19 cellular contexts compared by ENCODE assay signal in the genomic region with DNA sequence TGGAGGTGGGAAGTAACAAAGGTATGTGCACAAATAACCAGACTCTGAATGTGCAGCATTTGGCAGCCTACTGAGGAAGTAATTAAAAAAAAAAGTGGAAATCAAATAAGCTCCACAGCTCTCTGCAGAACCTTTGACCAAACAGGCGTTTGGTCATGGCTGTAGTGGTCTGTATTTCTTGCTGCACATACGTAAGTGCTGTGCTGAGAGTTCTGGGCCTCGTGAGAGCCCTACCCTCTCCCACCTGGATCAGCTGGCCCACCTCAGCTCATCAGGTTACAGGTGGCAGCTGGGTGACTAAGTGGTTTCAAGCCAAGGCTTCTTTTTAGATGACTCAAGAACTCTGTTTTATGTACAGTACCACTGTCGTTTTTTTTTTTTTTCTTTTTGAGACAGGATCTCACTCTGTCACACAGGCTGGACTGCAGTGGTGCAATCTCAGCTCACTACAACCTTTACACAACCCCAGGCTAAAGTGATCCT.
DNase-seq lines count a peak whose midpoint lies in the region; ATAC-seq and TF ChIP-seq lines count a peak whose summit lies in the region.
"Had no signal": no experiment of that assay in that cellular context is flagged by ENCODE, and none has a peak within 500 bp of the region (broad histone marks: within the 10 kb centered on the region; RNA-seq: fewer than 3 reads in every experiment).

No MANE protein-coding gene starts in this region.

- TF ChIP-seq CTCF in epithelial cell of esophagus (IDR thresholded peaks at IDR 0.05; ENCODE audit: insufficient read depth, low read depth, low read length, missing control alignments) (no peak), transverse colon (IDR thresholded peaks at IDR 0.05) (no peak)

- no peaks in the 10 kb centered on the region for H3K27me3 ChIP-seq in transverse colon
- H3K27me3 ChIP-seq in SJCRH30, result no peaks in the 10 kb centered on the region
- H3K27me3 ChIP-seq: esophagus muscularis mucosa, heart right ventricle, SJSA1 had no signal

- POLR2A ChIA-PET in activated naive CD8-positive, alpha-beta T cell treated with anti-CD3 and anti-CD28 coated beads, Interleukin-2, amount 10 ng/mL, durations not matched to agents 7 days and 5 days (lab: Charles Lee), result interaction anchor here (0.6 to 8.8 kb wide), 11 partner anchors 9 to 188 kb away, joined by 3 to 242 read pairs (median 14); a partner anchor contains a TSS

- H3K4me3 ChIP-seq in epithelial cell of esophagus (ENCODE audit: low read length) (no peak overlapping the region), transverse colon (no peak overlapping the region), SJCRH30 (no peak overlapping the region)
- H3K4me3 ChIP-seq: esophagus muscularis mucosa, heart right ventricle, psoas muscle, SJSA1 had no signal

- ATAC-seq in activated naive CD8-positive, alpha-beta T cell treated with anti-CD3 and anti-CD28 coated beads, Interleukin-2, amount 10 ng/mL, durations not matched to agents 7 days and 5 days (ENCODE audit: low read depth), result no peak
- no peak for ATAC-seq in activated naive CD8-positive, alpha-beta T cell treated with anti-CD3 and anti-CD28 coated beads, Interleukin-2, amount 50 U/mL, for 24 hours
- no peak for ATAC-seq in GM19463 (IDR thresholded peaks at IDR 0.05; ENCODE audit: unreplicated experiment)
- ATAC-seq: psoas muscle had no signal

- no peaks in the 10 kb centered on the region for H3K9me3 ChIP-seq in transverse colon
- no peaks in the 10 kb centered on the region for H3K9me3 ChIP-seq in SJCRH30 (replicated peaks)
- H3K9me3 ChIP-seq: esophagus muscularis mucosa, heart right ventricle, psoas muscle, SJSA1 had no signal

- WGBS in transverse colon (ENCODE audit: low coverage in 1 of 2), 2 donors, result 37 to 43% methylated on average over 3 to 4 of the region's 4 CpGs

- H3K36me3 ChIP-seq in transverse colon (no peaks in the 10 kb centered on the region), SJCRH30 (no peaks in the 10 kb centered on the region)
- H3K36me3 ChIP-seq: esophagus muscularis mucosa, heart right ventricle, SJSA1 had no signal

- no peaks in the 10 kb centered on the region for H3K27me3 Mint-ChIP-seq in activated naive CD8-positive, alpha-beta T cell treated with anti-CD3 and anti-CD28 coated beads, Interleukin-2, amount 10 ng/mL, durations not matched to agents 7 days and 5 days
- no peaks in the 10 kb centered on the region for H3K27me3 Mint-ChIP-seq in activated naive CD8-positive, alpha-beta T cell treated with anti-CD3 and anti-CD28 coated beads, Interleukin-2, amount 50 U/mL, for 24 hours

- TF ChIP-seq EP300 in transverse colon (IDR thresholded peaks at IDR 0.05; ENCODE audit: low read depth), result no peak

- peaks cover 49% of the 10 kb centered on the region for H3K36me3 Mint-ChIP-seq in activated naive CD8-positive, alpha-beta T cell treated with anti-CD3 and anti-CD28 coated beads, Interleukin-2, amount 10 ng/mL, durations not matched to agents 7 days and 5 days
- H3K36me3 Mint-ChIP-seq in activated naive CD8-positive, alpha-beta T cell treated with anti-CD3 and anti-CD28 coated beads, Interleukin-2, amount 50 U/mL, for 24 hours (ENCODE audit: low read depth), result peaks cover 3% of the 10 kb centered on the region

- H3K4me1 Mint-ChIP-seq in activated naive CD8-positive, alpha-beta T cell treated with anti-CD3 and anti-CD28 coated beads, Interleukin-2, amount 10 ng/mL, durations not matched to agents 7 days and 5 days, result peaks cover 64% of the 10 kb centered on the region
- peaks cover 24% of the 10 kb centered on the region for H3K4me1 Mint-ChIP-seq in activated naive CD8-positive, alpha-beta T cell treated with anti-CD3 and anti-CD28 coated beads, Interleukin-2, amount 50 U/mL, for 24 hours

- peak overlapping the region; percentile 84 for H3K4me3 Mint-ChIP-seq in activated naive CD8-positive, alpha-beta T cell treated with anti-CD3 and anti-CD28 coated beads, Interleukin-2, amount 10 ng/mL, durations not matched to agents 7 days and 5 days
- H3K4me3 Mint-ChIP-seq in activated naive CD8-positive, alpha-beta T cell treated with anti-CD3 and anti-CD28 coated beads, Interleukin-2, amount 50 U/mL, for 24 hours, result no peak overlapping the region
- H3K4me3 Mint-ChIP-seq: HFFc6 had no signal

- H3K27ac Mint-ChIP-seq in activated naive CD8-positive, alpha-beta T cell treated with anti-CD3 and anti-CD28 coated beads, Interleukin-2, amount 10 ng/mL, durations not matched to agents 7 days and 5 days, result peak overlapping the region; percentile 84
- H3K27ac Mint-ChIP-seq in activated naive CD8-positive, alpha-beta T cell treated with anti-CD3 and anti-CD28 coated beads, Interleukin-2, amount 50 U/mL, for 24 hours, result no peak overlapping the region
- H3K27ac Mint-ChIP-seq: HFFc6 had no signal

- no peak for DNase-seq in activated naive CD8-positive, alpha-beta T cell treated with anti-CD3 and anti-CD28 coated beads, Interleukin-2, amount 10 ng/mL, durations not matched to agents 7 days and 5 days
- no peak for DNase-seq in activated naive CD8-positive, alpha-beta T cell treated with anti-CD3 and anti-CD28 coated beads, Interleukin-2, amount 50 U/mL, for 24 hours
- DNase-seq in NCI-H2196 treated with DMSO at 0.1 percent for 48 hours (lab: John Stamatoyannopoulos, UW; ENCODE audit: unreplicated experiment) (peak; percentile 18), epithelial cell of esophagus (ENCODE audit: low read depth) (peak; percentile 78), transverse colon (peak; percentile 49), SJCRH30 (no peak), NCI-H510A (lab: John Stamatoyannopoulos, UW) (no peak)
- DNase-seq: C1 segment of cervical spinal cord; heart right ventricle; HFFc6; NCI-H1436 treated with DMSO at 0.1 percent for 48 hours; NCI-H82; psoas muscle; stimulated activated CD4-positive, alpha-beta T cell treated with anti-CD3 and anti-CD28 coated beads, Interleukin-15, amount 100 ng/mL, for 24 hours had no signal

- H3K4me1 ChIP-seq in transverse colon (peaks cover 0 to 32% (median 21%) of the 10 kb centered on the region in 4 donors), SJCRH30 (no peaks in the 10 kb centered on the region)
- H3K4me1 ChIP-seq: esophagus muscularis mucosa, psoas muscle, SJSA1 had no signal

- H3K27ac ChIP-seq in transverse colon (peak overlapping the region; percentile 68 to 85 (median 82)), SJCRH30 (no peak overlapping the region)
- H3K27ac ChIP-seq: esophagus muscularis mucosa, heart right ventricle, HL-60, KMS-11, psoas muscle, SJSA1 had no signal

- peaks cover 9% of the 10 kb centered on the region for H3K9me3 Mint-ChIP-seq in activated naive CD8-positive, alpha-beta T cell treated with anti-CD3 and anti-CD28 coated beads, Interleukin-2, amount 10 ng/mL, durations not matched to agents 7 days and 5 days
- no peaks in the 10 kb centered on the region for H3K9me3 Mint-ChIP-seq in activated naive CD8-positive, alpha-beta T cell treated with anti-CD3 and anti-CD28 coated beads, Interleukin-2, amount 50 U/mL, for 24 hours
- H3K9me3 Mint-ChIP-seq: HFFc6 had no signal

- TF ChIP-seq POLR2A in transverse colon (IDR thresholded peaks at IDR 0.05), result peak; percentile 65

- intact Hi-C loops in transverse colon (cut with DNase I; ENCODE audit: low total_unique reads), result no loop called here

- in situ Hi-C loops in transverse colon (cut with MboI; ENCODE audit: low pct_ligation_motif_present in 1 of 4, low pct_unique_long_range_greater_than_20kb in 1 of 4, low sequenced_read_pairs in 3 of 4), result no loop called here

Comparison
In these comparisons a context has a peak if more than half of its experiments do, and no peak if none do; other contexts are left out.
1. DNase-seq: peak in NCI-H2196 treated with DMSO at 0.1 percent for 48 hours (single experiment), epithelial cell of esophagus (single experiment) and transverse colon (single experiment); none in activated naive CD8-positive, alpha-beta T cell treated with anti-CD3 and anti-CD28 coated beads, Interleukin-2, amount 10 ng/mL, durations not matched to agents 7 days and 5 days (single experiment), activated naive CD8-positive, alpha-beta T cell treated with anti-CD3 and anti-CD28 coated beads, Interleukin-2, amount 50 U/mL, for 24 hours (single experiment), SJCRH30 (0 of 2) and NCI-H510A (single experiment).